Comparison of ENCODE assay signal across 17 cellular contexts in the genomic region with DNA sequence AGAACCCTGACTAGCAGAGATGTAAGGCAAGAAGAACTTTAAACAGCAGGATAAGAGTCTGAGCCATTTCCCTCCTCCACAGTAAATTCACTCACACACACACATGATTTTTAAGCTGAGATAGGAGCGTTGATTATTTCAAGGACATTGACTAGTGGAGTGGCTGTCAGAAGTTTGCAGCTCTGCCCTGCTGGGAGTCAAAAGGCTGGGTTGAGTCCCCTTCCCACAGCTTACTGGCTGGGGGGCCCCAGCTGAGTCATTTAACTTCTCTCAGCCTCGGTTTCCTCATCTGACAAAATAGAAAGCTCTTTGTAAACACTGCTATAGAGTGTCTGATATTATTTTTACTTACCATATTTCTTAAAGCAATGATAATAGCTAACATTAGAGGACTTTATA. TPM values are rescaled to one million over a fixed set of nuclear protein-coding genes. Genes with fewer than 3 reads are reported as not detected.
DNase-seq lines count a peak whose midpoint lies in the region; ATAC-seq, FAIRE-seq and TF ChIP-seq lines count a peak whose summit lies in the region.
"Had no signal": no experiment of that assay in that cellular context is flagged by ENCODE, and none has a peak within 500 bp of the region (broad histone marks: within the 10 kb centered on the region; RNA-seq: fewer than 3 reads in every experiment).

No MANE protein-coding gene starts in this region.

- no peaks in the 10 kb centered on the region for H3K36me3 ChIP-seq in K562 (ENCODE audit: control insufficient read depth, insufficient read depth, low read length)
- H3K36me3 ChIP-seq: ascending aorta, suprapubic skin had no signal

- H3K9ac ChIP-seq in K562 (ENCODE audit: insufficient read depth in 1 of 2, low read depth in 2 of 2, low read length in 2 of 2) = no peak overlapping the region

- BruUV-seq in K562 (replicated peaks; lab: Mats Ljungman, UMichigan) = no TSS peak

- intact Hi-C loops in K562 (cut with micrococcal nuclease) = no loop called here

- H3K27me3 Mint-ChIP-seq in activated T-cell treated with anti-CD3 and anti-CD28 coated beads, Interleukin-2, amount 50 U/mL, for 72 hours (ENCODE audit: low read depth) = no peaks in the 10 kb centered on the region
- no peaks in the 10 kb centered on the region for H3K27me3 Mint-ChIP-seq in T-helper 17 cell
- no peaks in the 10 kb centered on the region for H3K27me3 Mint-ChIP-seq in stimulated activated memory B cell treated with anti-CD40 and anti-IgM and Interleukin-4, amounts not matched to agents 10 μg/mL and 1 μg/mL and 100 μg/mL, for 72 hours

- peak overlapping the region; percentile 32; the same call in 1 of the 3 replicates for H3K27ac ChIP-seq in K562 (ENCODE audit: extremely low read depth, low read depth, low read length)
- H3K27ac ChIP-seq: ascending aorta, esophagus muscularis mucosa, suprapubic skin had no signal

- peak overlapping the region; percentile 68 to 74 for H3K4me3 Mint-ChIP-seq in activated T-cell treated with anti-CD3 and anti-CD28 coated beads, Interleukin-2, amount 50 U/mL, for 72 hours
- H3K4me3 Mint-ChIP-seq in T-helper 17 cell = no peak overlapping the region
- peak overlapping the region; percentile 19 for H3K4me3 Mint-ChIP-seq in stimulated activated memory B cell treated with anti-CD40 and anti-IgM and Interleukin-4, amounts not matched to agents 10 μg/mL and 1 μg/mL and 100 μg/mL, for 72 hours

- H3K36me3 Mint-ChIP-seq in activated T-cell treated with anti-CD3 and anti-CD28 coated beads, Interleukin-2, amount 50 U/mL, for 72 hours (ENCODE audit: insufficient read depth in 2 of 2) = peaks cover 1 to 4% of the 10 kb centered on the region in 2 donors
- H3K36me3 Mint-ChIP-seq in T-helper 17 cell (ENCODE audit: low read depth) = peaks cover 3% of the 10 kb centered on the region
- H3K36me3 Mint-ChIP-seq in stimulated activated memory B cell treated with anti-CD40 and anti-IgM and Interleukin-4, amounts not matched to agents 10 μg/mL and 1 μg/mL and 100 μg/mL, for 72 hours = peaks cover 28% of the 10 kb centered on the region

- 14% methylated on average over 2 of the region's 2 CpGs for WGBS in K562 (ENCODE audit: insufficient coverage, low coverage, missing lambda C conversion rate)

- H3K9me3 Mint-ChIP-seq in activated T-cell treated with anti-CD3 and anti-CD28 coated beads, Interleukin-2, amount 50 U/mL, for 72 hours = peaks cover 0 to 1% of the 10 kb centered on the region in 2 donors
- peaks cover 3% of the 10 kb centered on the region for H3K9me3 Mint-ChIP-seq in stimulated activated memory B cell treated with anti-CD40 and anti-IgM and Interleukin-4, amounts not matched to agents 10 μg/mL and 1 μg/mL and 100 μg/mL, for 72 hours

- in situ Hi-C loops in K562 (cut with MboI) = no loop called here

- H3K4me2 ChIP-seq in K562 (ENCODE audit: insufficient read depth, low read length) = peak overlapping the region; percentile 17; the same call in 1 of the 2 replicates
- H3K4me2 ChIP-seq: smooth muscle cell had no signal

- H3K9me3 ChIP-seq in T-helper 17 cell (ENCODE audit: control insufficient read depth, low read length, poor library complexity, severe bottlenecking) (no peaks in the 10 kb centered on the region), K562 (replicated peaks; ENCODE audit: control insufficient read depth, insufficient read depth, low read depth, low read length) (no peaks in the 10 kb centered on the region)
- H3K9me3 ChIP-seq: ascending aorta, esophagus muscularis mucosa, suprapubic skin had no signal

- H3K4me1 ChIP-seq in K562 (replicated peaks in 1 of 2; ENCODE audit: control insufficient read depth in 2 of 2, insufficient read depth in 2 of 2, low read length in 2 of 2) = peaks cover 0 to 21% of the 10 kb centered on the region in 2 experiments; a peak in 3 of 5 replicates
- H3K4me1 ChIP-seq: ascending aorta had no signal

- no peak for TF ChIP-seq RAD21 in K562 (CRISPR knock-in tag; conservative IDR thresholded peaks at IDR 0.05 in 1 of 2, IDR thresholded peaks at IDR 0.05 in 1 of 2)

- H3K79me2 ChIP-seq in K562 (ENCODE audit: control insufficient read depth, insufficient read depth, low read length) = no peaks in the 10 kb centered on the region

- 0 out of 2 replicates have a peak overlapping the region, but pooled peaks have one; percentile 35 for H2AFZ ChIP-seq in K562 (ENCODE audit: low read depth, low read length)

- TF ChIP-seq EP300 in K562 (IDR thresholded peaks at IDR 0.05; ENCODE audit: low read length) = no peak

- DNase-seq in activated T-cell treated with anti-CD3 and anti-CD28 coated beads, Interleukin-2, amount 50 U/mL, for 72 hours = no peak
- DNase-seq in activated T-cell treated with anti-CD3 and anti-CD28 coated beads for 4 hours (no peak), T-helper 17 cell (no peak), K562 (ENCODE audit: extremely low read depth in 1 of 4, low spot score in 3 of 4) (no peak), nucleus accumbens (lab: John Stamatoyannopoulos, UW) (no peak), NCI-H128 (lab: John Stamatoyannopoulos, UW; ENCODE audit: unreplicated experiment) (no peak)
- DNase-seq: DND-41; HCEC 1CT; NCI-H2227 treated with DMSO at 0.1 percent for 48 hours; stimulated activated CD4-positive, alpha-beta T cell treated with anti-CD3 and anti-CD28 coated beads, Interleukin-4, amount 100 ng/mL, for 24 hours had no signal

- TF ChIP-seq CTCF in K562 (IDR thresholded peaks at IDR 0.05 in 2 of 3, conservative IDR thresholded peaks at IDR 0.05 in 1 of 3; ENCODE audit: insufficient read depth in 2 of 3, low read depth in 1 of 3, low read length in 3 of 3) = no peak

- TF ChIP-seq POLR2A in K562 (conservative IDR thresholded peaks at IDR 0.05) = no peak

- peaks cover 97% of the 10 kb centered on the region for H3K4me1 Mint-ChIP-seq in activated T-cell treated with anti-CD3 and anti-CD28 coated beads, Interleukin-2, amount 50 U/mL, for 72 hours (ENCODE audit: low read depth)
- peaks cover 54% of the 10 kb centered on the region for H3K4me1 Mint-ChIP-seq in T-helper 17 cell
- H3K4me1 Mint-ChIP-seq in stimulated activated memory B cell treated with anti-CD40 and anti-IgM and Interleukin-4, amounts not matched to agents 10 μg/mL and 1 μg/mL and 100 μg/mL, for 72 hours = peaks cover 80% of the 10 kb centered on the region

- CTCF ChIA-PET in K562 (lab: Yijun Ruan, JAX; ENCODE audit: low intra/inter-chr PET ratio) = no interaction called here

- H3K9me1 ChIP-seq in K562 (ENCODE audit: control insufficient read depth, insufficient read depth, low read length) = no peaks in the 10 kb centered on the region

- H3K4me3 ChIP-seq in K562 = no peak overlapping the region
- H3K4me3 ChIP-seq: ascending aorta, esophagus muscularis mucosa, smooth muscle cell, suprapubic skin had no signal

- no peak for FAIRE-seq in K562 (lab: Jason Lieb, UNC)
- FAIRE-seq: HepG2 had no signal

- H3K27me3 ChIP-seq in K562 (ENCODE audit: control insufficient read depth in 2 of 2, insufficient read depth in 2 of 2, low read length in 2 of 2) = no peaks in the 10 kb centered on the region
- H3K27me3 ChIP-seq: ascending aorta, esophagus muscularis mucosa, suprapubic skin had no signal

- POLR2A ChIA-PET in K562 (lab: Yijun Ruan, JAX) = interaction anchor here (1.0 kb wide), 1 partner anchor 238 kb away, joined by 3 read pairs; no protein-coding TSS in a partner anchor

- no peaks in the 10 kb centered on the region for H4K20me1 ChIP-seq in K562 (replicated peaks; ENCODE audit: control insufficient read depth, insufficient read depth, low read length)

- peak overlapping the region; percentile 51 for H3K27ac Mint-ChIP-seq in activated T-cell treated with anti-CD3 and anti-CD28 coated beads, Interleukin-2, amount 50 U/mL, for 72 hours
- peak overlapping the region; percentile 84 for H3K27ac Mint-ChIP-seq in T-helper 17 cell
- peak overlapping the region; percentile 97 for H3K27ac Mint-ChIP-seq in stimulated activated memory B cell treated with anti-CD40 and anti-IgM and Interleukin-4, amounts not matched to agents 10 μg/mL and 1 μg/mL and 100 μg/mL, for 72 hours

- no peak for ATAC-seq in activated T-cell treated with anti-CD3 and anti-CD28 coated beads, Interleukin-2, amount 50 U/mL, for 72 hours (replicated peaks in 1 of 2)
- ATAC-seq in T-helper 17 cell (no peak), K562 (peak; percentile 35; the same call in 2 of the 3 replicates), GM21367 (IDR thresholded peaks at IDR 0.05; ENCODE audit: unreplicated experiment) (no peak)
- no peak for ATAC-seq in stimulated activated memory B cell treated with anti-CD40 and anti-IgM and Interleukin-4, amounts not matched to agents 10 μg/mL and 1 μg/mL and 100 μg/mL, for 72 hours
- ATAC-seq: HepG2 had no signal

TF ChIP-seq in K562, 482 proteins besides CTCF, POLR2A, EP300 and RAD21 (continues in another document):
- no peak for TF ChIP-seq ELF2 (CRISPR knock-in tag; IDR thresholded peaks at IDR 0.05)
- TF ChIP-seq GTF2F1 (IDR thresholded peaks at IDR 0.05; ENCODE audit: low read depth, low read length) = no peak
- TF ChIP-seq CEBPB (tag; IDR thresholded peaks at IDR 0.05) = no peak
- TF ChIP-seq ZNF644 (tag; IDR thresholded peaks at IDR 0.05; ENCODE audit: low read depth) = no peak
- TF ChIP-seq PTBP1 (IDR thresholded peaks at IDR 0.05; ENCODE audit: low read depth, low read length) = no peak
- TF ChIP-seq NFRKB (IDR thresholded peaks at IDR 0.05; ENCODE audit: low read depth) = no peak
- TF ChIP-seq RNF2 (IDR thresholded peaks at IDR 0.05) = no peak
- no peak for TF ChIP-seq TSC22D4 (tag; IDR thresholded peaks at IDR 0.05)
- TF ChIP-seq ZBTB7A (IDR thresholded peaks at IDR 0.05; ENCODE audit: borderline replicate concordance, control insufficient read depth, low read depth, low read length) = no peak

RNA-seq across cellular contexts. Expression of a gene that starts 28.3 kb away (rescaled TPM):
- total RNA-seq in activated T-cell treated with anti-CD3 and anti-CD28 coated beads, Interleukin-2, amount 50 U/mL, for 72 hours = 10 to 100 TPM; 11.3 to 13.8 TPM
- total RNA-seq in T-helper 17 cell (10 to 100 TPM; 24.5 to 26.3 TPM), K562 (2014; rRNA removed) (3.7 and 5.1 TPM in 2 replicates), K562 (2014; rRNA removed; fragmentation: Illumina TruSeq; extraction: Trizol) (6.9 and 7.2 TPM in 2 replicates), K562 (2015; rRNA removed; fragmentation: Illumina TruSeq; extraction: Trizol) (6.3 and 6.7 TPM in 2 replicates), K562 (2021) (7.1 and 7.4 TPM in 2 replicates)
- total RNA-seq in K562 (2011; cell fraction: chromatin; rRNA removed; ENCODE audit: low replicate concordance) = 10.2 and 16.7 TPM in 2 replicates
- total RNA-seq in K562 (2011; cell fraction: nucleolus; rRNA removed) = 7.7 and 8.9 TPM in 2 replicates
- total RNA-seq in K562 (2011; cell fraction: nucleoplasm; rRNA removed) = 11.4 and 14.4 TPM in 2 replicates
- polyA plus RNA-seq in K562 (2011; rRNA removed) (5.8 and 6.8 TPM in 2 replicates), K562 (2014; fragmentation: Illumina TruSeq; extraction: Trizol) (5.0 TPM in 2 replicates), K562 (2014; fragmentation: Nextera tagmentation; extraction: Ambion mirVana) (1 to 10 TPM; 2.7 to 3.6 TPM), K562 (2014; rRNA removed) (7.8 and 10.0 TPM in 2 replicates)
- polyA plus RNA-seq in K562 (2011; cell fraction: cytosol; rRNA removed) = 2.1 and 2.6 TPM in 2 replicates
- 11.1 and 13.5 TPM in 2 replicates for polyA plus RNA-seq in K562 (2011; cell fraction: nucleus; rRNA removed)
- 4.6 and 5.0 TPM in 2 replicates for polyA plus RNA-seq in K562 (2012)
- 2.3 and 3.5 TPM in 2 replicates for polyA minus RNA-seq in K562 (2011; rRNA and poly(A)+ RNA removed)
- polyA minus RNA-seq in K562 (2011; cell fraction: cytosol; rRNA and poly(A)+ RNA removed) = 1.8 and 7.5 TPM in 2 replicates
- polyA minus RNA-seq in K562 (2011; cell fraction: nucleus; rRNA and poly(A)+ RNA removed) = 6.1 and 8.9 TPM in 2 replicates
- total RNA-seq: ascending aorta had no signal
